25 cellular contexts compared by ENCODE assay signal in genomic region chr18:56490942-56491341, GRCh38.
DNase-seq lines count a peak whose midpoint lies in the region; ATAC-seq, FAIRE-seq and TF ChIP-seq lines count a peak whose summit lies in the region.
"Had no signal": no experiment of that assay in that cellular context is flagged by ENCODE, and none has a peak within 500 bp of the region (broad histone marks: within the 10 kb centered on the region; RNA-seq: fewer than 3 reads in every experiment).

No MANE protein-coding gene starts in this region.

- no peak overlapping the region for H2AFZ ChIP-seq in HepG2 (ENCODE audit: low read length)
- no peak overlapping the region for H2AFZ ChIP-seq in OCI-LY3 (ENCODE audit: low read depth, low read length)

- no peak for DNase-seq in HepG2 (ENCODE audit: low spot score)
- no peak for DNase-seq in right lobe of liver
- DNase-seq in coronary artery (ENCODE audit: low spot score) = no peak
- DNase-seq: AML-193; Caco-2; Calu3; CD4-positive, alpha-beta T cell; CD8-positive, alpha-beta T cell; DMS 273 treated with DMSO at 0.1 percent for 48 hours; DMS153; DMS53; DMS79; DND-41; EL; GDM1 had no signal

- POLR2A ChIA-PET in HepG2 (lab: Yijun Ruan, JAX) = no interaction called here

- H3K4me3 ChIP-seq in liver (ENCODE audit: low read depth in 1 of 3, low read length in 3 of 3) (no peak overlapping the region), HepG2 (replicated peaks in 1 of 3; ENCODE audit: insufficient read depth in 1 of 3, low read depth in 2 of 3, low read length in 3 of 3) (no peak overlapping the region), OCI-LY3 (ENCODE audit: low read length) (no peak overlapping the region), right lobe of liver (no peak overlapping the region), coronary artery (no peak overlapping the region)
- H3K4me3 ChIP-seq: A549; BLaER1 treated with 17β-estradiol and CSF1 and Interleukin-3, amounts not matched to agents 10 nM and 100 nM; GM12878 had no signal

- whole genome bisulfite sequencing in liver = 78% methylated on average over 4 of the region's 4 CpGs
- WGBS in HepG2 (ENCODE audit: low lambda C conversion rate) = 2% methylated on average over 4 of the region's 4 CpGs
- WGBS in right lobe of liver (ENCODE audit: insufficient coverage, low coverage, low lambda C conversion rate, missing lambda C conversion rate) = 50% methylated on average over 4 of the region's 4 CpGs

- H3K79me2 ChIP-seq in HepG2 (ENCODE audit: insufficient read depth, low read length) (no peaks in the 10 kb centered on the region), OCI-LY3 (ENCODE audit: low read length) (no peaks in the 10 kb centered on the region)

- in situ Hi-C loops in HepG2 (cut with HindIII; ENCODE audit: extremely low pct_ligation_motif_present, low pct_unique_long_range_greater_than_20kb) = no loop called here

- H3K4me1 ChIP-seq in liver (ENCODE audit: control insufficient read depth in 4 of 4, insufficient read depth in 4 of 4, low read length in 3 of 4) (no peaks in the 10 kb centered on the region), HepG2 (ENCODE audit: insufficient read depth, low read length) (no peaks in the 10 kb centered on the region), OCI-LY3 (ENCODE audit: low read length) (no peaks in the 10 kb centered on the region), right lobe of liver (no peaks in the 10 kb centered on the region)
- H3K4me1 ChIP-seq: A549, Caco-2 had no signal

- H3K27me3 ChIP-seq in liver (ENCODE audit: control insufficient read depth in 4 of 4, insufficient read depth in 4 of 4, low read length in 3 of 4) (peaks cover 0 to 2% (median 0%) of the 10 kb centered on the region in 4 donors), HepG2 (ENCODE audit: control insufficient read depth in 1 of 2, insufficient read depth in 2 of 2, low read length in 2 of 2) (no peaks in the 10 kb centered on the region), OCI-LY3 (ENCODE audit: low read depth, low read length) (peaks cover 12% of the 10 kb centered on the region; the same call in 1 of the 2 replicates), right lobe of liver (no peaks in the 10 kb centered on the region)
- H3K27me3 ChIP-seq: BLaER1 treated with 17β-estradiol and CSF1 and Interleukin-3, amounts not matched to agents 10 nM and 100 nM had no signal

- H3K4me2 ChIP-seq in HepG2 (ENCODE audit: low read depth, low read length) (no peak overlapping the region), OCI-LY3 (ENCODE audit: low read length) (no peak overlapping the region)
- H3K4me2 ChIP-seq: A549 had no signal

- TF ChIP-seq POLR2A in HepG2 (IDR thresholded peaks at IDR 0.05; ENCODE audit: insufficient read depth in 1 of 2, low read depth in 2 of 2, low read length in 2 of 2) = no peak
- TF ChIP-seq POLR2A in right lobe of liver (IDR thresholded peaks at IDR 0.05) = no peak

- no peak for ATAC-seq in HepG2
- ATAC-seq in right lobe of liver = peak; percentile 32 to 66 (median 46)
- ATAC-seq in GM21576 (IDR thresholded peaks at IDR 0.05; ENCODE audit: unreplicated experiment) = no peak
- ATAC-seq: A549; CD8-positive, alpha-beta T cell; GM12878 had no signal

- H3K27ac ChIP-seq in liver (ENCODE audit: low read depth in 1 of 2, low read length in 2 of 2) (no peak overlapping the region), HepG2 (ENCODE audit: extremely low read length, insufficient read depth, low read length) (no peak overlapping the region), OCI-LY3 (ENCODE audit: low read length) (no peak overlapping the region), right lobe of liver (no peak overlapping the region), coronary artery (no peak overlapping the region)
- H3K27ac ChIP-seq: 22Rv1, A549, C4-2B had no signal

- intact Hi-C loops in HepG2 (cut with micrococcal nuclease; ENCODE audit: unreplicated experiment) (no loop called here), right lobe of liver (cut with DNase I) (no loop called here)

- H3K9ac ChIP-seq in liver (ENCODE audit: low read depth in 1 of 2, low read length in 2 of 2) (no peak overlapping the region), HepG2 (ENCODE audit: insufficient read depth, low read depth, low read length) (no peak overlapping the region), OCI-LY3 (ENCODE audit: low read length) (no peak overlapping the region)
- H3K9ac ChIP-seq: BLaER1 treated with 17β-estradiol and CSF1 and Interleukin-3, amounts not matched to agents 10 nM and 100 nM had no signal

- H3K36me3 ChIP-seq in liver (ENCODE audit: control insufficient read depth in 4 of 4, insufficient read depth in 3 of 4, low read depth in 1 of 4, low read length in 3 of 4) (no peaks in the 10 kb centered on the region), HepG2 (replicated peaks in 1 of 2; ENCODE audit: control insufficient read depth in 1 of 2, insufficient read depth in 2 of 2, low read length in 2 of 2) (no peaks in the 10 kb centered on the region), OCI-LY3 (replicated peaks; ENCODE audit: low read depth, low read length) (no peaks in the 10 kb centered on the region), right lobe of liver (no peaks in the 10 kb centered on the region)
- H3K36me3 ChIP-seq: BLaER1 treated with 17β-estradiol and CSF1 and Interleukin-3, amounts not matched to agents 10 nM and 100 nM had no signal

- no TSS peak for BruUV-seq in HepG2 (replicated peaks; lab: Mats Ljungman, UMichigan)

- FAIRE-seq in HepG2 (lab: Jason Lieb, UNC) = no peak
- FAIRE-seq: A549, GM12878, GM12892, GM18507 had no signal

- TF ChIP-seq RAD21 in liver (IDR thresholded peaks at IDR 0.05) (peak; percentile 12 to 40), HepG2 (CRISPR knock-in tag; IDR thresholded peaks at IDR 0.05) (no peak)

- TF ChIP-seq CTCF in liver (IDR thresholded peaks at IDR 0.05; ENCODE audit: low read depth, low read length, missing input control) (no peak), HepG2 (CRISPR knock-in tag; IDR thresholded peaks at IDR 0.05) (no peak), OCI-LY3 (IDR thresholded peaks at IDR 0.05; ENCODE audit: low read depth, low read length) (peak; percentile 24; the same call in 1 of the 2 replicates), right lobe of liver (IDR thresholded peaks at IDR 0.05) (peak in 1 of 4 donors; percentile 32), coronary artery (IDR thresholded peaks at IDR 0.05) (no peak)

- H4K20me1 ChIP-seq in HepG2 (ENCODE audit: insufficient read depth, low read length) (no peaks in the 10 kb centered on the region), OCI-LY3 (ENCODE audit: insufficient read depth, low read length) (no peaks in the 10 kb centered on the region)
- H4K20me1 ChIP-seq: BLaER1 treated with 17β-estradiol and CSF1 and Interleukin-3, amounts not matched to agents 10 nM and 100 nM had no signal

- H3K9me3 ChIP-seq in liver (ENCODE audit: control insufficient read depth in 4 of 4, low read length in 3 of 4) = peaks cover 0 to under 1% (median 0%) of the 10 kb centered on the region in 4 donors
- no peaks in the 10 kb centered on the region for H3K9me3 ChIP-seq in HepG2 (ENCODE audit: low read length)
- no peaks in the 10 kb centered on the region for H3K9me3 ChIP-seq in OCI-LY3 (ENCODE audit: insufficient read depth, low read length)
- H3K9me3 ChIP-seq in right lobe of liver = no peaks in the 10 kb centered on the region
- H3K9me3 ChIP-seq: A549, Caco-2 had no signal

- TF ChIP-seq EP300 in HepG2 (IDR thresholded peaks at IDR 0.05; ENCODE audit: low read depth in 2 of 2, low read length in 2 of 2) (no peak), HepG2 (CRISPR knock-in tag; IDR thresholded peaks at IDR 0.05; ENCODE audit: borderline replicate concordance) (no peak)

- CTCF ChIA-PET in HepG2 (lab: Yijun Ruan, JAX; ENCODE audit: low intra/inter-chr PET ratio, low total read pairs) = no interaction called here

TF ChIP-seq in liver, 16 proteins besides CTCF, POLR2A, EP300 and RAD21:
- TF ChIP-seq JUND (IDR thresholded peaks at IDR 0.05) (no peak), TAF1 (conservative IDR thresholded peaks at IDR 0.05) (no peak), RXRA (IDR thresholded peaks at IDR 0.05) (no peak)

TF ChIP-seq in HepG2, 621 proteins besides CTCF, POLR2A, EP300 and RAD21 (continues in another document):
- TF ChIP-seq ZSCAN31 (CRISPR knock-in tag; IDR thresholded peaks at IDR 0.05; ENCODE audit: low read depth) (no peak), CBX5 (CRISPR knock-in tag; IDR thresholded peaks at IDR 0.05; ENCODE audit: borderline replicate concordance) (no peak), CREBL2 (CRISPR knock-in tag; IDR thresholded peaks at IDR 0.05; ENCODE audit: borderline replicate concordance) (no peak), RBM39 (IDR thresholded peaks at IDR 0.05; ENCODE audit: low read depth, low read length, poor library complexity, severe bottlenecking) (no peak), ZSCAN30 (CRISPR knock-in tag; IDR thresholded peaks at IDR 0.05) (no peak), CEBPB (IDR thresholded peaks at IDR 0.05; ENCODE audit: borderline replicate concordance, low read depth, low read length) (no peak)

Comparison
In these comparisons a context has a peak if more than half of its experiments do, and no peak if none do; other contexts are left out.
1. ATAC-seq: peak in right lobe of liver (4 of 4); none in HepG2 (single experiment) and GM21576 (single experiment).